Comparison of ENCODE assay signal across 1 cellular context in genomic region chr19:18363787-18364186, GRCh38.
TF ChIP-seq lines count a peak whose summit lies in the region.

No MANE protein-coding gene starts in this region.

TF ChIP-seq in SK-N-SH, 30 proteins besides CTCF, POLR2A, EP300 and RAD21 (continued from another document):
- no peak for TF ChIP-seq USF2 (IDR thresholded peaks at IDR 0.05; ENCODE audit: borderline replicate concordance, low read depth, low read length)
- TF ChIP-seq FOXM1 (IDR thresholded peaks at IDR 0.05; ENCODE audit: low read depth), result no peak
- TF ChIP-seq MEF2A (IDR thresholded peaks at IDR 0.05; ENCODE audit: borderline replicate concordance, low read depth), result no peak
- TF ChIP-seq SIN3A (IDR thresholded peaks at IDR 0.05; ENCODE audit: borderline replicate concordance, low read depth, low read length), result no peak
- TF ChIP-seq PBX3 (IDR thresholded peaks at IDR 0.05), result no peak
- no peak for TF ChIP-seq JUND (IDR thresholded peaks at IDR 0.05)
- TF ChIP-seq TCF12 (IDR thresholded peaks at IDR 0.05), result no peak
- no peak for TF ChIP-seq NFIC (IDR thresholded peaks at IDR 0.05; ENCODE audit: borderline replicate concordance)
- no peak for TF ChIP-seq NRF1 (IDR thresholded peaks at IDR 0.05; ENCODE audit: low read depth, low read length)
- no peak for TF ChIP-seq GATA2 (CRISPR knock-in tag; IDR thresholded peaks at IDR 0.05)
- no peak for TF ChIP-seq GABPA (IDR thresholded peaks at IDR 0.05; ENCODE audit: low read depth)
- no peak for TF ChIP-seq EZH2phosphoT487 (IDR thresholded peaks at IDR 0.05; ENCODE audit: borderline replicate concordance, low read depth)
- TF ChIP-seq FOXJ3 (CRISPR knock-in tag; IDR thresholded peaks at IDR 0.05), result no peak
TF ChIP-seq in SK-N-SH: peak in this region for 0.
